Comparison of ENCODE assay signal across 11 cellular contexts in the genomic region with DNA sequence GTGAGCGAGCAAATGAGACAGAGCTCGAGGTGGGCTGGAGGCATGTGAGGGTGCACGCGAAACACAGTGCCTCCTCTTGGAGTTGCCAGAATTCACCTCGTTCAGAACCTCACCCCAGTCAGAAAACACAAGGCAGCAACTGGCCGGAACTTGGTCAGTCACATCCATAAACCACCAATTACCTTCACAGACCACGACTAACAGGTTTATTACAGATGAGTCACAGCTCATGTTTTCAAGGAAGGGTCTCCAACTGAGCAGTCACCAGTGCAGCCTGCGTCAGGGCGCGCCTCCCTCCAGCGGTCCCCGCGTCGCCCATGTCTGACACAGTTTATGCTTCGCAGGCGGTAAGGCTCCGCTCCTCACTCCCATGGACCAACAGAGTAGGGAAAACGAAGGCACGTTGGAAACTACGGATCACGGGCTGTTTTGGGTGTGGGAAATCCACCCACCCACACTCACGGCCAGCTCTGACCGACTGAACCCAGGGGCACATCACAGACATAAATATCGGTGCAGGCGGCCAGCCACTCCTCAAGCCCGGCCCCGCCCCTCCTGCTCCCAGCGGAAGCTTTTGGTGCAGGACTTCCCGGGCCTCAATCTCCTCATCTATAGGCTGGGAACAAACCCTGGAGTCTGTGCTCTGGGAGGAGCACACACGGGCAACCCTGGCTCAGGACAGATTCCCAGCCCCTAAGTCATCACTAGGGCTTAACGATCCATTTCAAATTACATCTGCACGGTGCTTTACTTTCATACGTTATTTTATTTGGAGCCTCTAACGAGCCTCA.
DNase-seq lines count a peak whose midpoint lies in the region; ATAC-seq and TF ChIP-seq lines count a peak whose summit lies in the region.
"Had no signal": no experiment of that assay in that cellular context is flagged by ENCODE, and none has a peak within 500 bp of the region (broad histone marks: within the 10 kb centered on the region; RNA-seq: fewer than 3 reads in every experiment).

No MANE protein-coding gene starts in this region.

- H3K36me3 Mint-ChIP-seq in neural progenitor cell, result peaks cover 3% of the 10 kb centered on the region

- H3K9ac ChIP-seq in colonic mucosa (ENCODE audit: low read depth in 2 of 2, low read length in 2 of 2) (peak overlapping the region in 1 of 2 donors; percentile 34), neural progenitor cell (no peak overlapping the region)

- TF ChIP-seq CTCF in colonic mucosa (IDR thresholded peaks at IDR 0.05), result no peak
- no peak for TF ChIP-seq CTCF in neural progenitor cell (IDR thresholded peaks at IDR 0.05)
- no peak for TF ChIP-seq CTCF in GM20000 (IDR thresholded peaks at IDR 0.05; ENCODE audit: extremely low read depth, missing control alignments)

- H3K27me3 ChIP-seq in colonic mucosa, result no peaks in the 10 kb centered on the region
- H3K27me3 ChIP-seq in neural progenitor cell, result no peaks in the 10 kb centered on the region

- no peak for ATAC-seq in GM21825 (IDR thresholded peaks at IDR 0.05; ENCODE audit: unreplicated experiment)

- H3K79me2 ChIP-seq in neural progenitor cell (ENCODE audit: low read depth), result peaks cover 100% of the 10 kb centered on the region

- peak overlapping the region; percentile 73 for H3K4me3 Mint-ChIP-seq in neural progenitor cell

- peak overlapping the region; percentile 96 for H3K27ac Mint-ChIP-seq in neural progenitor cell

- H3K4me2 ChIP-seq in neural progenitor cell, result no peak overlapping the region

- peaks cover 78% of the 10 kb centered on the region for H3K4me1 Mint-ChIP-seq in neural progenitor cell

- peaks cover 99% of the 10 kb centered on the region for H4K20me1 ChIP-seq in neural progenitor cell (ENCODE audit: low read depth)

- no peaks in the 10 kb centered on the region for H3K9me3 Mint-ChIP-seq in neural progenitor cell

- DNase-seq in DMS 273 (lab: John Stamatoyannopoulos, UW; ENCODE audit: unreplicated experiment), result peak; percentile 80
- peak; percentile 79 for DNase-seq in LHCN-M2 (ENCODE audit: low read depth)
- DNase-seq in colonic mucosa, result peak; percentile 71
- DNase-seq in neural progenitor cell (ENCODE audit: low spot score), result no peak
- no peak for DNase-seq in GM20000 (ENCODE audit: low spot score)
- DNase-seq in HuH-7 (ENCODE audit: low spot score), result no peak
- no peak for DNase-seq in NK-92 treated with Interleukin-12 subunit alpha and Interleukin-12 subunit beta, amount 100 ng/mL, for 24 hours (lab: John Stamatoyannopoulos, UW)
- DNase-seq: amniotic stem cell, NCI-H1105 treated with DMSO at 0.1 percent for 48 hours, T-helper 1 cell had no signal

- peaks cover 3% of the 10 kb centered on the region for H3K27me3 Mint-ChIP-seq in neural progenitor cell (ENCODE audit: insufficient read depth, low read depth)

- H3K36me3 ChIP-seq in colonic mucosa (no peaks in the 10 kb centered on the region), neural progenitor cell (no peaks in the 10 kb centered on the region)

- no peak overlapping the region for H2AFZ ChIP-seq in neural progenitor cell (replicated peaks)

- peaks cover 16% of the 10 kb centered on the region for H3F3A ChIP-seq in neural progenitor cell (ENCODE audit: low read depth)

- H3K4me1 ChIP-seq in colonic mucosa, result peaks cover 22% of the 10 kb centered on the region
- H3K4me1 ChIP-seq in neural progenitor cell, result peaks cover 29% of the 10 kb centered on the region

- H3K4me3 ChIP-seq in colonic mucosa (no peak overlapping the region), neural progenitor cell (no peak overlapping the region)

- H3K27ac ChIP-seq in colonic mucosa, result peak overlapping the region; percentile 6
- no peak overlapping the region for H3K27ac ChIP-seq in neural progenitor cell

- intact Hi-C loops in colonic mucosa (cut with DNase I), result no loop called here

- H3K9me3 ChIP-seq in colonic mucosa (no peaks in the 10 kb centered on the region), neural progenitor cell (ENCODE audit: low read depth) (no peaks in the 10 kb centered on the region)

Comparison
In these comparisons a context has a peak if more than half of its experiments do, and no peak if none do; other contexts are left out.
1. DNase-seq: peak in DMS 273 (single experiment), LHCN-M2 (single experiment) and colonic mucosa (single experiment); none in neural progenitor cell (single experiment), GM20000 (single experiment), HuH-7 (single experiment) and NK-92 treated with Interleukin-12 subunit alpha and Interleukin-12 subunit beta, amount 100 ng/mL, for 24 hours (single experiment).